Comparison of ENCODE assay signal across 8 cellular contexts in genomic region chr20:17531537-17532025, GRCh38. TPM values are rescaled to one million over a fixed set of nuclear protein-coding genes. Genes with fewer than 3 reads are reported as not detected.
DNase-seq lines count a peak whose midpoint lies in the region; ATAC-seq and TF ChIP-seq lines count a peak whose summit lies in the region.

No MANE protein-coding gene starts in this region.

- no peak for DNase-seq in heart left ventricle
- no peak for DNase-seq in left ventricle myocardium superior
- no peak for DNase-seq in adrenal gland
- DNase-seq in right lobe of liver, result no peak
- DNase-seq in upper lobe of right lung, result no peak
- no peak for DNase-seq in NCI-H1417 treated with DMSO at 0.1 percent for 48 hours (lab: John Stamatoyannopoulos, UW)
- no peak for DNase-seq in NCI-H146 (lab: John Stamatoyannopoulos, UW)
- no peak for DNase-seq in ACHN

- H3K27me3 ChIP-seq in heart left ventricle (peaks cover 0 to 8% (median 0%) of the 10 kb centered on the region in 9 donors), adrenal gland (no peaks in the 10 kb centered on the region), right lobe of liver (no peaks in the 10 kb centered on the region), upper lobe of right lung (no peaks in the 10 kb centered on the region)

- H3K36me3 ChIP-seq in heart left ventricle (no peaks in the 10 kb centered on the region), adrenal gland (replicated peaks in 1 of 2) (no peaks in the 10 kb centered on the region), right lobe of liver (no peaks in the 10 kb centered on the region), upper lobe of right lung (no peaks in the 10 kb centered on the region)

- ATAC-seq in heart left ventricle (peak in 1 of 4 donors; percentile 23), left ventricle myocardium superior (no peak), right lobe of liver (no peak), upper lobe of right lung (no peak)

- H3K4me3 ChIP-seq in heart left ventricle, result peak overlapping the region; percentile 31 to 76 (median 55)
- H3K4me3 ChIP-seq in adrenal gland, result peak overlapping the region in 2 of 4 donors; percentile 25 to 59
- peak overlapping the region; percentile 35 to 57 (median 45) for H3K4me3 ChIP-seq in right lobe of liver
- H3K4me3 ChIP-seq in upper lobe of right lung, result peak overlapping the region; percentile 56

- TF ChIP-seq CTCF in heart left ventricle (IDR thresholded peaks at IDR 0.05) (no peak), adrenal gland (IDR thresholded peaks at IDR 0.05) (no peak), right lobe of liver (IDR thresholded peaks at IDR 0.05) (no peak), upper lobe of right lung (IDR thresholded peaks at IDR 0.05) (peak; percentile 4)

- TF ChIP-seq POLR2A in heart left ventricle (IDR thresholded peaks at IDR 0.05) (no peak), adrenal gland (IDR thresholded peaks at IDR 0.05) (no peak), right lobe of liver (IDR thresholded peaks at IDR 0.05) (no peak)

- 34 to 41% (median 36%) methylated on average over 10 of the region's 10 CpGs for WGBS in heart left ventricle, 4 donors
- 37 to 53% (median 43%) methylated on average over 8 to 10 of the region's 10 CpGs for WGBS in adrenal gland, 4 donors
- 50% methylated on average over 8 of the region's 10 CpGs for WGBS in right lobe of liver (ENCODE audit: insufficient coverage, low coverage, low lambda C conversion rate, missing lambda C conversion rate)

- in situ Hi-C loops in ACHN (cut with HindIII; ENCODE audit: low pct_ligation_motif_present, low pct_unique_long_range_greater_than_20kb, low sequenced_read_pairs), result no loop called here

- H3K9me3 ChIP-seq in heart left ventricle (no peaks in the 10 kb centered on the region), adrenal gland (replicated peaks in 1 of 3) (no peaks in the 10 kb centered on the region), right lobe of liver (no peaks in the 10 kb centered on the region), upper lobe of right lung (no peaks in the 10 kb centered on the region)

- intact Hi-C loops in heart left ventricle (cut with DNase I) (loop anchor here in 6 of 10 donors (10.0 kb wide), 3 partner anchors 363 to 463 kb away; no protein-coding TSS in a partner anchor), left ventricle myocardium superior (cut with micrococcal nuclease) (no loop called here), adrenal gland (cut with DNase I) (loop anchor here in 1 of 2 donors (10.0 kb wide), 1 partner anchor 373 kb away; no protein-coding TSS in a partner anchor), right lobe of liver (cut with DNase I) (loop anchor here (10.0 kb wide), 1 partner anchor 83 kb away; no protein-coding TSS in a partner anchor), upper lobe of right lung (cut with DNase I) (loop anchor here (10.0 kb wide), 1 partner anchor 53 kb away; no protein-coding TSS in a partner anchor)

- H3K27ac ChIP-seq in heart left ventricle (peak overlapping the region in 10 of 12 donors; percentile 5 to 83 (median 53)), adrenal gland (peak overlapping the region in 4 of 5 donors; percentile 50 to 83 (median 71)), right lobe of liver (peak overlapping the region; percentile 17 to 48 (median 26)), upper lobe of right lung (peak overlapping the region; percentile 55)

- peaks cover 0 to 17% (median 3%) of the 10 kb centered on the region in 12 donors for H3K4me1 ChIP-seq in heart left ventricle
- peaks cover 0 to 5% of the 10 kb centered on the region in 2 donors for H3K4me1 ChIP-seq in adrenal gland (replicated peaks in 1 of 2)
- no peaks in the 10 kb centered on the region for H3K4me1 ChIP-seq in right lobe of liver
- peaks cover 9% of the 10 kb centered on the region for H3K4me1 ChIP-seq in upper lobe of right lung

RNA-seq across cellular contexts. Expression of gene BFSP1, which starts 0.4 kb away (rescaled TPM):
- 1 to 10 TPM in 3 of 9 donors, under 1 TPM in 6; 0.13 to 1.4 (median 0.71) TPM for total RNA-seq in heart left ventricle
- under 1 TPM; 0.11 to 0.30 TPM for polyA plus RNA-seq in heart left ventricle
- total RNA-seq in left ventricle myocardium superior, result 0.55 TPM
- 10 to 100 TPM in 1 of 8 donors, 1 to 10 TPM in 5, under 1 TPM in 2; 0.39 to 18.5 (median 2.7) TPM for total RNA-seq in adrenal gland
- 1 to 10 TPM; 1.7 to 3.3 (median 1.9) TPM for polyA plus RNA-seq in adrenal gland
- total RNA-seq in right lobe of liver, result under 1 TPM; 0.16 to 0.68 (median 0.25) TPM
- 2.7 TPM for total RNA-seq in upper lobe of right lung

RNA-seq across cellular contexts. Expression of gene DSTN, which starts 38.3 kb away (rescaled TPM):
- total RNA-seq in heart left ventricle, result 100 to 1,000 TPM; 447 to 697 (median 546) TPM
- 100 to 1,000 TPM; 473 to 738 TPM for polyA plus RNA-seq in heart left ventricle
- total RNA-seq in left ventricle myocardium superior, result 836 TPM
- 100 to 1,000 TPM; 256 to 385 (median 280) TPM for total RNA-seq in adrenal gland
- 100 to 1,000 TPM; 184 to 552 (median 192) TPM for polyA plus RNA-seq in adrenal gland
- total RNA-seq in right lobe of liver, result 10 to 100 TPM; 65.8 to 94.4 (median 86.9) TPM
- total RNA-seq in upper lobe of right lung, result 463 TPM
